Comparison of ENCODE assay signal across 10 cellular contexts in the genomic region with DNA sequence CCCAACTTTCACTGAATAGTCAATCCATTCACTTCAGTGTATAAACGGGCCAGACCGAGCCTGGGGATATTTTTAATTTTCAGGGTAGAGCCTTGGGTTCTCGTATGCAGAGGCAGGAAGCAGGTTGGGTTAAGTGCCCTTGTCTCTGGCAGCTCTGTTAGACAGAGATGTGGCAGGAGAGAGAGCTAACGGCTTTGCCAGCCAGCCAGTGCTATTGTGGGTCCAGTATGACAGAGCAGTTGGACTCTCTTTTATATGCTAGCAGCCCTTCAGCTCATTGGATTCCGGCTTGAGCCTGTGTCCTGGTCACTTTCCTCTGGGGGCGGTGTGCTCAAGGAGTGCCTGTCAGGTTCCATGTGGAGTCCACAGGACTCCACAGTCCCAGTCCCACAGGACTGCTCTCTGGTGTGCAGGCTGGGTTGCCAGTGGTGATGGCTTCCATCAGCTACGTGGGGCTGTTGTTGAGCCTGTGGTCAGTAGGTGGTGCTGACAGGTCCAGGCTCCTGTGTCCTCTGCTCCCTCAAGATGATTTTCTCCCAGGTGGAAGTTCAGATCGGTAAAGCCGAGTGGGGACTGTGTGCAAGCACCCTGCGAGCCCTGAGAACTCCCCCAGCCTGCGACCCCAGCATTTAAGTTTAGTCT. TPM values are rescaled to one million over a fixed set of nuclear protein-coding genes. Genes with fewer than 3 reads are reported as not detected.
DNase-seq lines count a peak whose midpoint lies in the region; ATAC-seq and TF ChIP-seq lines count a peak whose summit lies in the region.
"Had no signal": no experiment of that assay in that cellular context is flagged by ENCODE, and none has a peak within 500 bp of the region (broad histone marks: within the 10 kb centered on the region; RNA-seq: fewer than 3 reads in every experiment).

No MANE protein-coding gene starts in this region.

- no peak overlapping the region for H3K4me3 ChIP-seq in brain microvascular endothelial cell (ENCODE audit: low read depth, low read length)
- no peak overlapping the region for H3K4me3 ChIP-seq in kidney epithelial cell (ENCODE audit: low read depth, low read length)

- H3K9me3 Mint-ChIP-seq in natural killer cell treated with Interleukin-12 subunit alpha and Interleukin-12 subunit beta and Interleukin-15 and Interleukin-18, amount 100 ng/mL, for 72 hours, result no peaks in the 10 kb centered on the region

- in situ Hi-C loops in ACHN (cut with HindIII; ENCODE audit: low pct_ligation_motif_present, low pct_unique_long_range_greater_than_20kb, low sequenced_read_pairs), result loop anchor here (25.0 kb wide), 1 partner anchor 157 kb away; no protein-coding TSS in a partner anchor
- in situ Hi-C loops in brain microvascular endothelial cell (cut with HindIII; ENCODE audit: low pct_ligation_motif_present, low sequenced_read_pairs), result no loop called here

- H3K27ac ChIP-seq in brain microvascular endothelial cell, result no peak overlapping the region

- H3K4me1 Mint-ChIP-seq in natural killer cell treated with Interleukin-12 subunit alpha and Interleukin-12 subunit beta and Interleukin-15 and Interleukin-18, amount 100 ng/mL, for 72 hours (ENCODE audit: low read depth in 2 of 2), result peaks cover 30 to 37% of the 10 kb centered on the region in 2 donors

- no peak overlapping the region for H3K4me3 Mint-ChIP-seq in natural killer cell treated with Interleukin-12 subunit alpha and Interleukin-12 subunit beta and Interleukin-15 and Interleukin-18, amount 100 ng/mL, for 72 hours
- H3K4me3 Mint-ChIP-seq: activated CD4-positive, alpha-beta T cell treated with anti-CD3 and anti-CD28 coated beads for 36 hours had no signal

- ATAC-seq in natural killer cell treated with Interleukin-12 subunit alpha and Interleukin-12 subunit beta and Interleukin-15 and Interleukin-18, amount 100 ng/mL, for 72 hours, result no peak
- no peak for ATAC-seq in GM18907 (IDR thresholded peaks at IDR 0.05; ENCODE audit: unreplicated experiment)
- ATAC-seq: activated CD4-positive, alpha-beta T cell treated with anti-CD3 and anti-CD28 coated beads for 36 hours had no signal

- POLR2A ChIA-PET in HEK293T (lab: Yijun Ruan, JAX), result no interaction called here

- H3K36me3 Mint-ChIP-seq in natural killer cell treated with Interleukin-12 subunit alpha and Interleukin-12 subunit beta and Interleukin-15 and Interleukin-18, amount 100 ng/mL, for 72 hours, result peaks cover 18% of the 10 kb centered on the region

- H3K36me3 ChIP-seq in brain microvascular endothelial cell (replicated peaks) (peaks cover 90% of the 10 kb centered on the region), kidney epithelial cell (ENCODE audit: control insufficient read depth, insufficient read depth, low read length) (peaks cover 8% of the 10 kb centered on the region)

- H3K27me3 Mint-ChIP-seq in natural killer cell treated with Interleukin-12 subunit alpha and Interleukin-12 subunit beta and Interleukin-15 and Interleukin-18, amount 100 ng/mL, for 72 hours, result no peaks in the 10 kb centered on the region
- H3K27me3 Mint-ChIP-seq: activated CD4-positive, alpha-beta T cell treated with anti-CD3 and anti-CD28 coated beads for 36 hours had no signal

- H3K27me3 ChIP-seq in brain microvascular endothelial cell (replicated peaks) (no peaks in the 10 kb centered on the region), kidney epithelial cell (ENCODE audit: control insufficient read depth, insufficient read depth, low read length) (no peaks in the 10 kb centered on the region)

- peak; percentile 50 for TF ChIP-seq CTCF in brain microvascular endothelial cell (IDR thresholded peaks at IDR 0.05; ENCODE audit: low read depth, low read length, missing control alignments)
- TF ChIP-seq CTCF in kidney epithelial cell (IDR thresholded peaks at IDR 0.05; ENCODE audit: insufficient read depth, low read length, poor library complexity, severe bottlenecking), result peak; percentile 42

- DNase-seq in ACHN (peak; percentile 36), HEK293T (ENCODE audit: extremely low spot score) (peak; percentile 48), brain microvascular endothelial cell (peak; percentile 18), kidney epithelial cell (ENCODE audit: low read depth) (no peak), NCI-H446 (lab: John Stamatoyannopoulos, UW) (no peak), T-helper 9 cell (no peak)
- DNase-seq in natural killer cell treated with Interleukin-12 subunit alpha and Interleukin-12 subunit beta and Interleukin-15 and Interleukin-18, amount 100 ng/mL, for 72 hours (ENCODE audit: low spot score), result no peak
- DNase-seq: activated CD4-positive, alpha-beta T cell treated with anti-CD3 and anti-CD28 coated beads for 36 hours; KBM-7 had no signal

- CTCF ChIA-PET in HEK293T (lab: Yijun Ruan, JAX), result interaction anchor here (0.6 kb wide), 1 partner anchor 122 kb away, joined by 4 read pairs; no protein-coding TSS in a partner anchor

- no peak overlapping the region for H3K27ac Mint-ChIP-seq in natural killer cell treated with Interleukin-12 subunit alpha and Interleukin-12 subunit beta and Interleukin-15 and Interleukin-18, amount 100 ng/mL, for 72 hours

TF ChIP-seq in HEK293T, 16 proteins besides CTCF, POLR2A, EP300 and RAD21:
- TF ChIP-seq, protein P1, sequence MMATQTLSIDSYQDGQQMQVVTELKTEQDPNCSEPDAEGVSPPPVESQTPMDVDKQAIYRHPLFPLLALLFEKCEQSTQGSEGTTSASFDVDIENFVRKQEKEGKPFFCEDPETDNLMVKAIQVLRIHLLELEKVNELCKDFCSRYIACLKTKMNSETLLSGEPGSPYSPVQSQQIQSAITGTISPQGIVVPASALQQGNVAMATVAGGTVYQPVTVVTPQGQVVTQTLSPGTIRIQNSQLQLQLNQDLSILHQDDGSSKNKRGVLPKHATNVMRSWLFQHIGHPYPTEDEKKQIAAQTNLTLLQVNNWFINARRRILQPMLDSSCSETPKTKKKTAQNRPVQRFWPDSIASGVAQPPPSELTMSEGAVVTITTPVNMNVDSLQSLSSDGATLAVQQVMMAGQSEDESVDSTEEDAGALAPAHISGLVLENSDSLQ (IDR thresholded peaks at IDR 0.05), result no peak
- TF ChIP-seq FOXA1 (IDR thresholded peaks at IDR 0.05), result no peak
- no peak for TF ChIP-seq TARDBP (IDR thresholded peaks at IDR 0.05)
- TF ChIP-seq BHLHE40 (IDR thresholded peaks at IDR 0.05; ENCODE audit: borderline replicate concordance), result no peak
- no peak for TF ChIP-seq NFRKB (IDR thresholded peaks at IDR 0.05)
- no peak for TF ChIP-seq ELF4 (IDR thresholded peaks at IDR 0.05)
- no peak for TF ChIP-seq FOXM1 (IDR thresholded peaks at IDR 0.05; ENCODE audit: borderline replicate concordance)
- no peak for TF ChIP-seq FOXK2 (IDR thresholded peaks at IDR 0.05)
- no peak for TF ChIP-seq ARNT (IDR thresholded peaks at IDR 0.05)
- TF ChIP-seq CTBP1 (IDR thresholded peaks at IDR 0.05; ENCODE audit: borderline replicate concordance), result no peak
- no peak for TF ChIP-seq SP1 (IDR thresholded peaks at IDR 0.05)
- TF ChIP-seq ZNF384 (IDR thresholded peaks at IDR 0.05), result no peak
- TF ChIP-seq HDGF (IDR thresholded peaks at IDR 0.05; ENCODE audit: borderline replicate concordance), result no peak
- no peak for TF ChIP-seq L3MBTL2 (conservative IDR thresholded peaks at IDR 0.05)
- TF ChIP-seq LEF1 (IDR thresholded peaks at IDR 0.05; ENCODE audit: borderline replicate concordance), result no peak
- TF ChIP-seq SUZ12 (IDR thresholded peaks at IDR 0.05), result no peak

RNA-seq across cellular contexts. Expression of a gene that starts 14.3 kb away (rescaled TPM):
- total RNA-seq in kidney epithelial cell, result 482 and 576 TPM in 2 replicates
- 100 to 1,000 TPM; 133 to 178 TPM for total RNA-seq in natural killer cell treated with Interleukin-12 subunit alpha and Interleukin-12 subunit beta and Interleukin-15 and Interleukin-18, amount 100 ng/mL, for 72 hours

RNA-seq across cellular contexts. Expression of a gene that starts 35.8 kb away (rescaled TPM):
- not detected in 2 replicates for total RNA-seq in kidney epithelial cell
- under 1 TPM in 1 of 2 donors, not detected in 1; 0.19 TPM for total RNA-seq in natural killer cell treated with Interleukin-12 subunit alpha and Interleukin-12 subunit beta and Interleukin-15 and Interleukin-18, amount 100 ng/mL, for 72 hours
- total RNA-seq: activated CD4-positive, alpha-beta T cell treated with anti-CD3 and anti-CD28 coated beads for 36 hours had no signal

RNA-seq across cellular contexts. Expression of a gene that starts 53.2 kb away (rescaled TPM):
- total RNA-seq in kidney epithelial cell, result 21.4 and 23.9 TPM in 2 replicates
- total RNA-seq in natural killer cell treated with Interleukin-12 subunit alpha and Interleukin-12 subunit beta and Interleukin-15 and Interleukin-18, amount 100 ng/mL, for 72 hours, result 10 to 100 TPM; 22.9 to 23.3 TPM

Comparison
In these comparisons a context has a peak if more than half of its experiments do, and no peak if none do; other contexts are left out.
1. DNase-seq: peak in ACHN (single experiment), HEK293T (single experiment) and brain microvascular endothelial cell (single experiment); none in kidney epithelial cell (single experiment), natural killer cell treated with Interleukin-12 subunit alpha and Interleukin-12 subunit beta and Interleukin-15 and Interleukin-18, amount 100 ng/mL, for 72 hours (single experiment), NCI-H446 (0 of 2) and T-helper 9 cell (single experiment).